ENCODE assay signal across 17 cellular contexts in genomic region chrX:113959912-113960626, GRCh38.
"Had no signal": no experiment of that assay in that cellular context is flagged by ENCODE, and none has a peak within 500 bp of the region (broad histone marks: within the 10 kb centered on the region; RNA-seq: fewer than 3 reads in every experiment).

No MANE protein-coding gene starts in this region.

- H3K9me3 ChIP-seq: esophagus squamous epithelium, ovary, spleen, suprapubic skin had no signal

- FAIRE-seq: colon, endothelial cell of umbilical vein, islet of Langerhans had no signal

- H3K27me3 ChIP-seq: ovary, spleen, suprapubic skin had no signal

- DNase-seq: activated CD4-positive, alpha-beta memory T cell treated with anti-CD3 and anti-CD28 coated beads for 36 hours; activated CD8-positive, alpha-beta memory T cell treated with anti-CD3 and anti-CD28 coated beads, Interleukin-2, amount 10 ng/mL, durations not matched to agents 7 days and 5 days; activated effector memory CD4-positive, alpha-beta T cell treated with Interleukin-2 at 50 U/mL for 16 hours; activated naive CD4-positive, alpha-beta T cell treated with anti-CD3 and anti-CD28 coated beads, Interleukin-2, amount 50 U/mL, for 16 hours; activated T-cell treated with anti-CD3 and anti-CD28 coated beads, Interleukin-2, amount 50 U/mL, for 1 hour; caudate nucleus; esophagus squamous epithelium; hippocampal formation; left colon; ovary; spleen; T-helper 1 cell; trophoblast cell had no signal

- H3K36me3 ChIP-seq: esophagus squamous epithelium, ovary, spleen, suprapubic skin had no signal

- H3K4me3 ChIP-seq: esophagus squamous epithelium, ovary, spleen, suprapubic skin had no signal

- H3K4me1 ChIP-seq: esophagus squamous epithelium, suprapubic skin had no signal

- H3K27ac ChIP-seq: esophagus squamous epithelium, ovary, suprapubic skin had no signal
